Comparison of ENCODE assay signal across 8 cellular contexts in the genomic region with DNA sequence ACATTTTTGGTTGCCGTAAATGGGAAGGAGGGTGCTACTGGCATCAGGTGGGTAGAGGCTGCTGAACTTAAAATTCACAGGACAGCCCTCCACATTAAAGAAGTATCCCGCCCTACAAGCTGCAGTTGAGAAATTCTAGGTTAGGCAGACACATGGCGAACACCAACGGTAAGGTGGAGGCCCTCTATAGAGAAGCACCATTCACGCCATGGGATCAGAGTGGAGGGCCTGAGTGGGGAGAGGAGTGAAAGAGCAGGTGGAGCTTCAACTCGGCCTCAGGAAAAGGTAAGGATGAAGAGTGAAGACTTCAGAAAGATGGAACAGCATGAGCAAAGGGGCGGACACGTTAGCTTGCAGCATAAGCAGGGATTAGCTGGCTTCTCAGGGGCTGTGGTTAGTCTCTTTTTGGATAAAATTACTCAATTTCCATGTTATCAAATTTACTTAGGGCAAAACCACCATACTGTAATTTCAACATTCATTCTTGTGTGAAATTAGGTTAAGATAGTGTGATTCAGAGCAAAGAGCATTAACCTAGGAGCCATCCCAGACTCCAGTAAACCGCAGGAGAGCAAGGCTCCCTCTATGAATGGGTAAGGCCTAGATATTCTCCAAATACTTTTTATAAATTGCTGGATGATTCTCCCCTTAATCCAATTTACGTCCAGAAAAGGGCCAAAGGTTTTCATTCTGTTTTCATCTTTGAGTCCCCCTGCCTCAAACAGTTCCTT. TPM values are rescaled to one million over a fixed set of nuclear protein-coding genes. Genes with fewer than 3 reads are reported as not detected.
DNase-seq lines count a peak whose midpoint lies in the region; ATAC-seq and TF ChIP-seq lines count a peak whose summit lies in the region.

No MANE protein-coding gene starts in this region.

- peak overlapping the region; percentile 95 for H3K4me3 Mint-ChIP-seq in activated T-helper 2 cell treated with anti-CD3 and anti-CD28 coated beads, Interferon-gamma antibody, Interleukin-2, Interleukin-4, amounts not matched to agents 10 μg/mL and 5 μg/mL and 100 μg/mL, durations not matched to agents 14 hours and 24 hours and 36 hours (ENCODE audit: low read depth)

- peak overlapping the region; percentile 52 to 86 (median 66) for H3K4me3 ChIP-seq in heart right ventricle
- H3K4me3 ChIP-seq in left lung, result peak overlapping the region; percentile 51 to 69
- H3K4me3 ChIP-seq in upper lobe of right lung, result peak overlapping the region; percentile 84

- no peaks in the 10 kb centered on the region for H3K27me3 Mint-ChIP-seq in activated T-helper 2 cell treated with anti-CD3 and anti-CD28 coated beads, Interferon-gamma antibody, Interleukin-2, Interleukin-4, amounts not matched to agents 10 μg/mL and 5 μg/mL and 100 μg/mL, durations not matched to agents 14 hours and 24 hours and 36 hours (ENCODE audit: low read depth)

- H3K4me1 ChIP-seq in heart right ventricle, result peaks cover 0 to 15% (median 9%) of the 10 kb centered on the region in 9 donors
- peaks cover 7 to 13% of the 10 kb centered on the region in 2 donors for H3K4me1 ChIP-seq in left lung
- H3K4me1 ChIP-seq in upper lobe of right lung, result peaks cover 8% of the 10 kb centered on the region

- H3K27ac ChIP-seq in heart right ventricle (peak overlapping the region in 9 of 10 donors; percentile 86 to 95 (median 89)), left lung (peak overlapping the region; percentile 90 to 93), upper lobe of right lung (peak overlapping the region; percentile 94)

- H3K4me1 Mint-ChIP-seq in activated T-helper 2 cell treated with anti-CD3 and anti-CD28 coated beads, Interferon-gamma antibody, Interleukin-2, Interleukin-4, amounts not matched to agents 10 μg/mL and 5 μg/mL and 100 μg/mL, durations not matched to agents 14 hours and 24 hours and 36 hours (ENCODE audit: low read depth), result peaks cover 23% of the 10 kb centered on the region

- H3K36me3 Mint-ChIP-seq in activated T-helper 2 cell treated with anti-CD3 and anti-CD28 coated beads, Interferon-gamma antibody, Interleukin-2, Interleukin-4, amounts not matched to agents 10 μg/mL and 5 μg/mL and 100 μg/mL, durations not matched to agents 14 hours and 24 hours and 36 hours (ENCODE audit: low read depth), result peaks cover 71% of the 10 kb centered on the region

- H3K9me3 ChIP-seq in heart right ventricle, result peaks cover 0 to 29% (median 6%) of the 10 kb centered on the region in 11 donors
- H3K9me3 ChIP-seq in left lung, result peaks cover 0 to 12% of the 10 kb centered on the region in 2 donors
- peaks cover 3% of the 10 kb centered on the region for H3K9me3 ChIP-seq in upper lobe of right lung

- peak overlapping the region; percentile 99 for H3K27ac Mint-ChIP-seq in activated T-helper 2 cell treated with anti-CD3 and anti-CD28 coated beads, Interferon-gamma antibody, Interleukin-2, Interleukin-4, amounts not matched to agents 10 μg/mL and 5 μg/mL and 100 μg/mL, durations not matched to agents 14 hours and 24 hours and 36 hours

- 88 to 90% methylated on average over 10 of the region's 10 CpGs for WGBS in heart right ventricle, 2 donors

- ATAC-seq in heart right ventricle (no peak), Right ventricle myocardium superior (ENCODE audit: poor library complexity) (no peak), left lung (no peak), upper lobe of right lung (no peak), GM21576 (IDR thresholded peaks at IDR 0.05; ENCODE audit: unreplicated experiment) (no peak), HG02759 (IDR thresholded peaks at IDR 0.05; ENCODE audit: unreplicated experiment) (no peak)

- H3K9me3 Mint-ChIP-seq in activated T-helper 2 cell treated with anti-CD3 and anti-CD28 coated beads, Interferon-gamma antibody, Interleukin-2, Interleukin-4, amounts not matched to agents 10 μg/mL and 5 μg/mL and 100 μg/mL, durations not matched to agents 14 hours and 24 hours and 36 hours, result peaks cover 34% of the 10 kb centered on the region

- peaks cover 0 to 24% (median 0%) of the 10 kb centered on the region in 9 donors for H3K36me3 ChIP-seq in heart right ventricle
- peaks cover 0 to 9% of the 10 kb centered on the region in 2 donors for H3K36me3 ChIP-seq in left lung
- H3K36me3 ChIP-seq in upper lobe of right lung, result no peaks in the 10 kb centered on the region

- DNase-seq in heart right ventricle (no peak), Right ventricle myocardium superior (no peak), left lung (no peak), upper lobe of right lung (no peak), SKM-1 treated with dmso at 0.1 percent for 144 hours (lab: John Stamatoyannopoulos, UW; ENCODE audit: unreplicated experiment) (no peak)
- DNase-seq in activated T-helper 2 cell treated with anti-CD3 and anti-CD28 coated beads, Interferon-gamma antibody, Interleukin-2, Interleukin-4, amounts not matched to agents 10 μg/mL and 5 μg/mL and 100 μg/mL, durations not matched to agents 14 hours and 24 hours and 36 hours (ENCODE audit: low spot score), result no peak

- no peak for TF ChIP-seq CTCF in heart right ventricle (IDR thresholded peaks at IDR 0.05)
- no peak for TF ChIP-seq CTCF in left lung (IDR thresholded peaks at IDR 0.05)
- TF ChIP-seq CTCF in upper lobe of right lung (IDR thresholded peaks at IDR 0.05), result no peak

- H3K27me3 ChIP-seq in heart right ventricle, result no peaks in the 10 kb centered on the region
- no peaks in the 10 kb centered on the region for H3K27me3 ChIP-seq in left lung
- no peaks in the 10 kb centered on the region for H3K27me3 ChIP-seq in upper lobe of right lung

- intact Hi-C loops in heart right ventricle (cut with DNase I) (loop anchor here in 4 of 10 donors (5.0 to 10.0 kb wide), 3 partner anchors 50 to 60 kb away; no protein-coding TSS in a partner anchor), Right ventricle myocardium superior (cut with DNase I) (no loop called here), left lung (cut with DNase I) (no loop called here), upper lobe of right lung (cut with DNase I) (no loop called here)
- intact Hi-C loops in activated T-helper 2 cell treated with anti-CD3 and anti-CD28 coated beads, Interferon-gamma antibody, Interleukin-2, Interleukin-4, amounts not matched to agents 10 μg/mL and 5 μg/mL and 100 μg/mL, durations not matched to agents 14 hours and 24 hours and 36 hours (cut with micrococcal nuclease), result loop anchor here (2.0 kb wide), 2 partner anchors 70 to 130 kb away; partner anchors contain the start of genes IL17D and XPO4

RNA-seq across cellular contexts. Expression of gene EEF1AKMT1, which starts 1.2 kb away (rescaled TPM):
- 1 to 10 TPM; 6.1 to 9.9 (median 7.9) TPM for total RNA-seq in heart right ventricle
- 10 to 100 TPM in 1 of 2 donors, 1 to 10 TPM in 1; 9.1 to 10.2 TPM for polyA plus RNA-seq in heart right ventricle
- total RNA-seq in Right ventricle myocardium superior, result 9.0 TPM
- 12.2 and 12.7 TPM in 2 replicates for total RNA-seq in activated T-helper 2 cell treated with anti-CD3 and anti-CD28 coated beads, Interferon-gamma antibody, Interleukin-2, Interleukin-4, amounts not matched to agents 10 μg/mL and 5 μg/mL and 100 μg/mL, durations not matched to agents 14 hours and 24 hours and 36 hours
- 10 to 100 TPM in 1 of 2 donors, 1 to 10 TPM in 1; 9.6 to 10.9 TPM for total RNA-seq in left lung
- total RNA-seq in upper lobe of right lung, result 8.9 TPM
